Comparison of ENCODE assay signal across 1 cellular context in the genomic region with DNA sequence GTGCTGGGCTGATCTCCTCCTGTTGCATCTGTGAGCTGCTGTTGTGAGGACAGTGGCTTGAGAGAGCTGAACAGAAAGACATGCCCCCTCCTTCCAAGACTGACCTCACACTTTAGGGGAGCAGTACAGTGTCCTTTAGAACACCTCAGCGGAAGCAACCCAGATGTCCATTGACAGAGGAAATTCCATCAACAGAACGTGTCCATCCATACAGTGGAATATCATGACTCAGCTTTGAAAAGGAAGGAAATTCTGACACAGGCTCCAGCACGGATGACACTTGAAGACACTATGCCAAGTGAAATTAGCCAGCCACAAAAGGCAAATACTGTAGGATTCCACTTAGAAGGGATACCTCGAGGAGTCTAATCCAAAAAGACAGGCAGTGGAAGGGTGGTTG.
TF ChIP-seq lines count a peak whose summit lies in the region.

No MANE protein-coding gene starts in this region.

TF ChIP-seq in SK-N-SH, 30 proteins besides CTCF, POLR2A, EP300 and RAD21 (continued from another document):
- TF ChIP-seq, protein P1, sequence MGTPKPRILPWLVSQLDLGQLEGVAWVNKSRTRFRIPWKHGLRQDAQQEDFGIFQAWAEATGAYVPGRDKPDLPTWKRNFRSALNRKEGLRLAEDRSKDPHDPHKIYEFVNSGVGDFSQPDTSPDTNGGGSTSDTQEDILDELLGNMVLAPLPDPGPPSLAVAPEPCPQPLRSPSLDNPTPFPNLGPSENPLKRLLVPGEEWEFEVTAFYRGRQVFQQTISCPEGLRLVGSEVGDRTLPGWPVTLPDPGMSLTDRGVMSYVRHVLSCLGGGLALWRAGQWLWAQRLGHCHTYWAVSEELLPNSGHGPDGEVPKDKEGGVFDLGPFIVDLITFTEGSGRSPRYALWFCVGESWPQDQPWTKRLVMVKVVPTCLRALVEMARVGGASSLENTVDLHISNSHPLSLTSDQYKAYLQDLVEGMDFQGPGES (IDR thresholded peaks at IDR 0.05; ENCODE audit: low read depth, low read length): no peak
- TF ChIP-seq NFIC (IDR thresholded peaks at IDR 0.05; ENCODE audit: borderline replicate concordance): peak; percentile 74
- TF ChIP-seq JUND (IDR thresholded peaks at IDR 0.05): peak; percentile 85
- no peak for TF ChIP-seq RCOR1 (IDR thresholded peaks at IDR 0.05; ENCODE audit: low read length)
- TF ChIP-seq MXI1 (IDR thresholded peaks at IDR 0.05; ENCODE audit: low read depth, low read length): no peak
- no peak for TF ChIP-seq RFX5 (IDR thresholded peaks at IDR 0.05; ENCODE audit: low read length)
- TF ChIP-seq, protein P2, sequence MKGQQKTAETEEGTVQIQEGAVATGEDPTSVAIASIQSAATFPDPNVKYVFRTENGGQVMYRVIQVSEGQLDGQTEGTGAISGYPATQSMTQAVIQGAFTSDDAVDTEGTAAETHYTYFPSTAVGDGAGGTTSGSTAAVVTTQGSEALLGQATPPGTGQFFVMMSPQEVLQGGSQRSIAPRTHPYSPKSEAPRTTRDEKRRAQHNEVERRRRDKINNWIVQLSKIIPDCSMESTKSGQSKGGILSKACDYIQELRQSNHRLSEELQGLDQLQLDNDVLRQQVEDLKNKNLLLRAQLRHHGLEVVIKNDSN (IDR thresholded peaks at IDR 0.05; ENCODE audit: borderline replicate concordance, low read depth): no peak
- no peak for TF ChIP-seq YY1 (IDR thresholded peaks at IDR 0.05; ENCODE audit: low read depth)
